In the genomic region with DNA sequence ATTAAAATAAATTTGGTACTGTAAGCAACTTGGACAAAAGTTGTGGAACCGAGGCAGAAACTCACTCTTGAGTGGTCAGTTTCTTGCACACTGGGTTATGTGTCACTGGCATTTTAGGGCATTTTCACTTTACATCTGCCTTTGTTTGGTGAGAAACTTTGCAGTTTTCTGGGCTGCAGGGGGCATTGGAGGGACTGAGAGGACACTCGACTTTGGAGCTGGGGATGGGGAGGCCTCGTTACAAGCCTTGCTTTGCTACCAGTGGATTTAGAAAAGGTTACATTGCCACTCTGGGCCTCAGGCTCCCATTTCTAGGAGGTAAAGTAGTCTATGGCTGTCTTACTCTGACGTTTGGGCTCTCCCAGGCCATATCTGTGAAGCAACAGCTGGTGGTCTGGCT, we compare ENCODE assay signal across 33 cellular contexts. TPM values are rescaled to one million over a fixed set of nuclear protein-coding genes. Genes with fewer than 3 reads are reported as not detected.
"Had no signal": no experiment of that assay in that cellular context is flagged by ENCODE, and none has a peak within 500 bp of the region (broad histone marks: within the 10 kb centered on the region; RNA-seq: fewer than 3 reads in every experiment).

No MANE protein-coding gene starts in this region.

- H3K27me3 Mint-ChIP-seq: activated CD4-positive, alpha-beta memory T cell treated with anti-CD3 and anti-CD28 coated beads for 36 hours; activated CD4-positive, alpha-beta T cell treated with anti-CD3 and anti-CD28 coated beads for 36 hours; activated CD4-positive, alpha-beta T cell treated with anti-CD3 and anti-CD28 coated beads, Interleukin-2, amount 10 ng/mL, durations not matched to agents 24 days and 14 days; activated T-helper 17 cell treated with anti-CD3 and anti-CD28 coated beads, Interleukin-2, amount 50 U/mL, for 72 hours; T-helper 17 cell had no signal

- H3K4me1 Mint-ChIP-seq: activated CD4-positive, alpha-beta T cell treated with anti-CD3 and anti-CD28 coated beads for 36 hours; activated CD4-positive, alpha-beta T cell treated with anti-CD3 and anti-CD28 coated beads, Interleukin-2, amount 10 ng/mL, durations not matched to agents 24 days and 14 days; activated T-helper 17 cell treated with anti-CD3 and anti-CD28 coated beads, Interleukin-2, amount 50 U/mL, for 72 hours; T-helper 17 cell had no signal

- H3K27me3 ChIP-seq: brain microvascular endothelial cell, colonic mucosa, foreskin keratinocyte, gastrocnemius medialis, heart left ventricle had no signal

- H3K4me3 ChIP-seq: colonic mucosa, dorsolateral prefrontal cortex, esophagus muscularis mucosa, gastrocnemius medialis, heart left ventricle had no signal

- H3K36me3 Mint-ChIP-seq: activated CD4-positive, alpha-beta memory T cell treated with anti-CD3 and anti-CD28 coated beads for 36 hours; activated naive CD8-positive, alpha-beta T cell had no signal

- H3K4me1 ChIP-seq: colonic mucosa, esophagus muscularis mucosa, foreskin keratinocyte had no signal

- H3K36me3 ChIP-seq: brain microvascular endothelial cell, colonic mucosa, esophagus muscularis mucosa, gastrocnemius medialis, heart left ventricle had no signal

- H3K4me3 Mint-ChIP-seq: activated CD4-positive, alpha-beta memory T cell treated with anti-CD3 and anti-CD28 coated beads for 36 hours; activated CD4-positive, alpha-beta T cell treated with anti-CD3 and anti-CD28 coated beads for 36 hours; activated CD4-positive, alpha-beta T cell treated with anti-CD3 and anti-CD28 coated beads, Interleukin-2, amount 10 ng/mL, durations not matched to agents 24 days and 14 days; activated CD8-positive, alpha-beta T cell treated with anti-CD3 and anti-CD28 coated beads, Interleukin-2, amount 10 ng/mL, durations not matched to agents 7 days and 5 days; activated naive CD8-positive, alpha-beta T cell; activated T-cell treated with anti-CD3 and anti-CD28 coated beads, Interleukin-2, amount 50 U/mL, for 4 hours; activated T-helper 17 cell treated with anti-CD3 and anti-CD28 coated beads, Interleukin-2, amount 50 U/mL, for 72 hours; dendritic cell treated with granulocyte-macrophage colony-stimulating factor and Interleukin-4, amounts not matched to agents 40 ng/mL and 50 ng/mL, for 4 days; T-helper 17 cell; T-helper 2 cell treated with Interferon-gamma antibody and Interleukin-4, amounts not matched to agents 5 μg/mL and 100 μg/mL, for 36 hours had no signal

- H3K27ac ChIP-seq: brain microvascular endothelial cell, colonic mucosa, esophagus muscularis mucosa, foreskin keratinocyte, gastrocnemius medialis, heart left ventricle had no signal

- H3K9me3 ChIP-seq: colonic mucosa, esophagus muscularis mucosa, gastrocnemius medialis, heart left ventricle had no signal

- H3K27ac Mint-ChIP-seq: activated CD4-positive, alpha-beta memory T cell treated with anti-CD3 and anti-CD28 coated beads for 36 hours; activated CD4-positive, alpha-beta T cell treated with anti-CD3 and anti-CD28 coated beads for 36 hours; activated CD4-positive, alpha-beta T cell treated with anti-CD3 and anti-CD28 coated beads, Interleukin-2, amount 10 ng/mL, durations not matched to agents 24 days and 14 days; activated CD8-positive, alpha-beta T cell treated with anti-CD3 and anti-CD28 coated beads, Interleukin-2, amount 10 ng/mL, durations not matched to agents 7 days and 5 days; activated naive CD8-positive, alpha-beta T cell; activated T-helper 17 cell treated with anti-CD3 and anti-CD28 coated beads, Interleukin-2, amount 50 U/mL, for 72 hours; dendritic cell treated with granulocyte-macrophage colony-stimulating factor and Interleukin-4, amounts not matched to agents 40 ng/mL and 50 ng/mL, for 4 days; T-helper 17 cell; T-helper 2 cell treated with Interferon-gamma antibody and Interleukin-4, amounts not matched to agents 5 μg/mL and 100 μg/mL, for 36 hours had no signal

- ATAC-seq: activated CD4-positive, alpha-beta T cell treated with anti-CD3 and anti-CD28 coated beads for 36 hours; activated CD8-positive, alpha-beta T cell treated with anti-CD3 and anti-CD28 coated beads, Interleukin-2, amount 10 ng/mL, durations not matched to agents 7 days and 5 days; activated T-cell treated with anti-CD3 and anti-CD28 coated beads, Interleukin-2, amount 50 U/mL, for 4 hours; activated T-helper 17 cell treated with anti-CD3 and anti-CD28 coated beads, Interleukin-2, amount 50 U/mL, for 72 hours; foreskin keratinocyte; gastrocnemius medialis; heart left ventricle; T-helper 17 cell had no signal

- DNase-seq: activated CD4-positive, alpha-beta memory T cell treated with anti-CD3 and anti-CD28 coated beads for 36 hours; activated CD4-positive, alpha-beta T cell treated with anti-CD3 and anti-CD28 coated beads for 36 hours; activated CD4-positive, alpha-beta T cell treated with anti-CD3 and anti-CD28 coated beads, Interleukin-2, amount 10 ng/mL, durations not matched to agents 24 days and 14 days; activated CD4-positive, CD25-positive, alpha-beta regulatory T cell; activated CD4-positive, CD25-positive, alpha-beta regulatory T cell treated with anti-CD3 and anti-CD28 coated beads, Interleukin-2, amount 50 U/mL, for 72 hours; activated CD8-positive, alpha-beta T cell treated with anti-CD3 and anti-CD28 coated beads, Interleukin-2, amount 10 ng/mL, durations not matched to agents 7 days and 5 days; activated effector memory CD4-positive, alpha-beta T cell treated with Interleukin-2 at 50 U/mL for 16 hours; activated gamma-delta T cell treated with Interleukin-2 at 50 U/mL for 16 hours; activated naive CD4-positive, alpha-beta T cell treated with anti-CD3 and anti-CD28 coated beads, Interleukin-2, amount 50 U/mL, for 16 hours; activated naive CD4-positive, alpha-beta T cell treated with Interleukin-2 at 50 U/mL for 16 hours; activated T-cell treated with anti-CD3 and anti-CD28 coated beads, Interleukin-2, amount 50 U/mL, for 4 hours; amniotic stem cell; anterior cingulate cortex; brain microvascular endothelial cell; central memory CD4-positive, alpha-beta T cell; cerebellar nuclear complex; colonic mucosa; effector memory CD4-positive, alpha-beta T cell; erythroblast; foreskin keratinocyte; gastrocnemius medialis; glutamatergic neuron; heart left ventricle; T-helper 1 cell; T-helper 17 cell; T1000 had no signal

- H3K9me3 Mint-ChIP-seq: activated CD4-positive, alpha-beta memory T cell treated with anti-CD3 and anti-CD28 coated beads for 36 hours; activated CD4-positive, alpha-beta T cell treated with anti-CD3 and anti-CD28 coated beads, Interleukin-2, amount 10 ng/mL, durations not matched to agents 24 days and 14 days; activated T-cell treated with anti-CD3 and anti-CD28 coated beads, Interleukin-2, amount 50 U/mL, for 4 hours; activated T-helper 17 cell treated with anti-CD3 and anti-CD28 coated beads, Interleukin-2, amount 50 U/mL, for 72 hours; dendritic cell treated with granulocyte-macrophage colony-stimulating factor and Interleukin-4, amounts not matched to agents 40 ng/mL and 50 ng/mL, for 4 days; T-helper 2 cell treated with Interferon-gamma antibody and Interleukin-4, amounts not matched to agents 5 μg/mL and 100 μg/mL, for 36 hours had no signal

RNA-seq across cellular contexts. Expression of a gene that starts 41.9 kb away (rescaled TPM):
- total RNA-seq: activated CD4-positive, alpha-beta memory T cell treated with anti-CD3 and anti-CD28 coated beads for 36 hours; activated CD4-positive, alpha-beta T cell treated with anti-CD3 and anti-CD28 coated beads for 36 hours; activated CD4-positive, alpha-beta T cell treated with anti-CD3 and anti-CD28 coated beads, Interleukin-2, amount 10 ng/mL, durations not matched to agents 24 days and 14 days; activated CD8-positive, alpha-beta memory T cell treated with anti-CD3 and anti-CD28 coated beads for 36 hours; activated CD8-positive, alpha-beta T cell treated with anti-CD3 and anti-CD28 coated beads, Interleukin-2, amount 10 ng/mL, durations not matched to agents 7 days and 5 days; activated T-cell treated with anti-CD3 and anti-CD28 coated beads, Interleukin-2, amount 50 U/mL, for 4 hours; activated T-helper 17 cell treated with anti-CD3 and anti-CD28 coated beads, Interleukin-2, amount 50 U/mL, for 72 hours; foreskin keratinocyte; T-helper 17 cell had no signal
- polyA plus RNA-seq: foreskin keratinocyte had no signal
